8 cellular contexts compared by ENCODE assay signal in genomic region chr12:47742253-47742825, GRCh38. TPM values are rescaled to one million over a fixed set of nuclear protein-coding genes. Genes with fewer than 3 reads are reported as not detected.
A peak's percentile ranks its signal among the peaks of the same experiment; 100 is the strongest.
DNase-seq lines count a peak whose midpoint lies in the region; ATAC-seq and TF ChIP-seq lines count a peak whose summit lies in the region.

No MANE protein-coding gene starts in this region.

- peaks cover 5% of the 10 kb centered on the region for H3F3A ChIP-seq in PC-9 (ENCODE audit: insufficient read depth, low read depth)

- no peak overlapping the region for H3K4me3 Mint-ChIP-seq in activated T-helper 17 cell treated with anti-CD3 and anti-CD28 coated beads, Interleukin-2, amount 50 U/mL, for 72 hours

- no peaks in the 10 kb centered on the region for H3K27me3 Mint-ChIP-seq in activated T-helper 17 cell treated with anti-CD3 and anti-CD28 coated beads, Interleukin-2, amount 50 U/mL, for 72 hours

- intact Hi-C loops in PC-9 (cut with micrococcal nuclease; ENCODE audit: unreplicated experiment) = loop anchor here (1.0 kb wide), 1 partner anchor 25 kb away; no protein-coding TSS in a partner anchor

- no peaks in the 10 kb centered on the region for H4K20me1 ChIP-seq in PC-9 (ENCODE audit: insufficient read depth)

- CTCF ChIA-PET in PC-9 (lab: Charles Lee) = interaction anchor here (0.9 to 5.4 kb wide), 17 partner anchors 10 to 437 kb away, joined by 3 to 31 read pairs (median 5); partner anchors contain the start of genes ENDOU and RAPGEF3

- no peaks in the 10 kb centered on the region for H3K9me2 ChIP-seq in PC-9 (ENCODE audit: insufficient read depth)

- H2AFZ ChIP-seq in PC-9 = no peak overlapping the region

- peak; percentile 100 for TF ChIP-seq CTCF in PC-9 (conservative IDR thresholded peaks at IDR 0.05)

- BruUV-seq in PC-9 (replicated peaks; lab: Mats Ljungman, UMichigan) = no TSS peak

- ATAC-seq in activated T-helper 17 cell treated with anti-CD3 and anti-CD28 coated beads, Interleukin-2, amount 50 U/mL, for 72 hours (replicated peaks) = peak; percentile 59
- no peak for ATAC-seq in GM19328 (IDR thresholded peaks at IDR 0.05; ENCODE audit: unreplicated experiment)
- ATAC-seq in GM21619 (IDR thresholded peaks at IDR 0.05; ENCODE audit: unreplicated experiment) = no peak

- H3K27ac Mint-ChIP-seq in activated T-helper 17 cell treated with anti-CD3 and anti-CD28 coated beads, Interleukin-2, amount 50 U/mL, for 72 hours = no peak overlapping the region

- no peak overlapping the region for H3K4me3 ChIP-seq in PC-9

- no peaks in the 10 kb centered on the region for H3K9me3 ChIP-seq in PC-9 (ENCODE audit: insufficient read depth, low read depth)

- H3K27ac ChIP-seq in PC-9 = no peak overlapping the region

- H3K79me2 ChIP-seq in PC-9 (ENCODE audit: low read depth) = no peaks in the 10 kb centered on the region

- peaks cover 11% of the 10 kb centered on the region for H3K4me1 Mint-ChIP-seq in activated T-helper 17 cell treated with anti-CD3 and anti-CD28 coated beads, Interleukin-2, amount 50 U/mL, for 72 hours

- POLR2A ChIA-PET in PC-9 (lab: Charles Lee; ENCODE audit: unreplicated experiment) = interaction anchor here (0.7 kb wide), 1 partner anchor 42 kb away, joined by 5 read pairs; no protein-coding TSS in a partner anchor

- peak; percentile 34 for DNase-seq in NCI-H2196 (lab: John Stamatoyannopoulos, UW; ENCODE audit: unreplicated experiment)
- DNase-seq in NCI-H2196 treated with DMSO at 0.1 percent for 48 hours (lab: John Stamatoyannopoulos, UW; ENCODE audit: unreplicated experiment) = no peak
- DNase-seq in PC-9 = peak in 1 of 2 experiments; percentile 66
- peak; percentile 66 for DNase-seq in germinal center (ENCODE audit: low spot score)
- peak; percentile 56 to 83 (median 71) for DNase-seq in stimulated activated CD4-positive, alpha-beta T cell treated with anti-CD3 and anti-CD28 coated beads, Interleukin-12 subunit alpha, Interleukin-12 subunit beta, amount 100 ng/mL, for 48 hours (ENCODE audit: low read depth in 2 of 3, low spot score in 1 of 3)

- peaks cover 8% of the 10 kb centered on the region for H3K4me1 ChIP-seq in PC-9 (replicated peaks; ENCODE audit: insufficient read depth)

- H3K36me3 Mint-ChIP-seq in activated T-helper 17 cell treated with anti-CD3 and anti-CD28 coated beads, Interleukin-2, amount 50 U/mL, for 72 hours (ENCODE audit: low read depth) = no peaks in the 10 kb centered on the region

- H3K27me3 ChIP-seq in PC-9 (ENCODE audit: insufficient read depth, low read depth) = no peaks in the 10 kb centered on the region

- no peaks in the 10 kb centered on the region for H3K9me3 Mint-ChIP-seq in activated T-helper 17 cell treated with anti-CD3 and anti-CD28 coated beads, Interleukin-2, amount 50 U/mL, for 72 hours

- H3K36me3 ChIP-seq in PC-9 (ENCODE audit: low read depth) = no peaks in the 10 kb centered on the region

- H3K4me2 ChIP-seq in PC-9 = no peak overlapping the region

RNA-seq across cellular contexts. Expression of gene RAPGEF3, which starts 16.3 kb away (rescaled TPM):
- 4.1 and 5.7 TPM in 2 replicates for total RNA-seq in PC-9 (2021)
- total RNA-seq in activated T-helper 17 cell treated with anti-CD3 and anti-CD28 coated beads, Interleukin-2, amount 50 U/mL, for 72 hours = 1 to 10 TPM; 1.4 to 8.4 TPM

RNA-seq across cellular contexts. Expression of gene ENDOU, which starts 17.0 kb away (rescaled TPM):
- 0.25 and 0.39 TPM in 2 replicates for total RNA-seq in PC-9 (2021)
- under 1 TPM in 1 of 2 donors, not detected in 1; 0.16 TPM for total RNA-seq in activated T-helper 17 cell treated with anti-CD3 and anti-CD28 coated beads, Interleukin-2, amount 50 U/mL, for 72 hours

RNA-seq across cellular contexts. Expression of gene SLC48A1, which starts 30.7 kb away (rescaled TPM):
- 76.4 and 108 TPM in 2 replicates for total RNA-seq in PC-9 (2021)
- 1 to 10 TPM; 6.7 to 8.2 TPM for total RNA-seq in activated T-helper 17 cell treated with anti-CD3 and anti-CD28 coated beads, Interleukin-2, amount 50 U/mL, for 72 hours

RNA-seq across cellular contexts. Expression of gene RPAP3, which starts 36.5 kb away (rescaled TPM):
- total RNA-seq in PC-9 (2021) = 31.6 and 37.0 TPM in 2 replicates
- 10 to 100 TPM; 33.3 to 44.0 TPM for total RNA-seq in activated T-helper 17 cell treated with anti-CD3 and anti-CD28 coated beads, Interleukin-2, amount 50 U/mL, for 72 hours
